23 cellular contexts compared by ENCODE assay signal in the genomic region with DNA sequence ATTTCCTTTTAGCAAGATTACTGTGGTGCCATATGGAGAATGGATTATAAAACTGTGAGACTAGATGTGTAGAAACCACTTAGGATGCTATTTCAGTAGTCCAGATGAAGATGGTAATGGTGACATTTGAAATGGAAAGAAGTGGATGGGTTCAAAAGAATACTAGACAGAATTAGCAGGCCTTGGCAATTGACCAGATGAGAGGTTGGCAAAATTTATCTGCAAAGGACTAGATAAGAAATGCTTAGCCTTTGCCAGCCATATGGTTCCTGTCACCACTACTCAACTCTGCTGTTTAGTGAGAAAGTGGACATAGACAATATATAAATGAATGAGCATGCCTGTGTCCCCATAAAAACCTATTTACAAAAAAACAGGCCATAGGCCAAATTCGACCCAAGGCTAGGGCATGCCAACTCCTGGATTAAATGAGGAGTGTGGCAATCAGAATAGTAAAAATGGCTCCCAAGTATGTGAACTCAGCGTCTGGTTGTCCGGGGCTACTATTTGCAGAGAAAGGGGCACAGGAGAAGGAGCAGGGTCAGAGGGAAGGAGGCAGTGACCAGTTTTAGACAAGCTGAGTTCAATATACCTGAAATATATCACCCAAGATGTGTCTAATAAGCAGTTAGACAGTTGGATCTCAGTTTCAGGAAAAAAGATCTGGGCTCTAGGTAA.
DNase-seq lines count a peak whose midpoint lies in the region; ATAC-seq and TF ChIP-seq lines count a peak whose summit lies in the region.
"Had no signal": no experiment of that assay in that cellular context is flagged by ENCODE, and none has a peak within 500 bp of the region (broad histone marks: within the 10 kb centered on the region; RNA-seq: fewer than 3 reads in every experiment).

No MANE protein-coding gene starts in this region.

- no peak overlapping the region for H3K4me3 ChIP-seq in LNCaP clone FGC (ENCODE audit: low read depth, low read length)
- H3K4me3 ChIP-seq in heart left ventricle = no peak overlapping the region
- H3K4me3 ChIP-seq in sigmoid colon = no peak overlapping the region
- no peak overlapping the region for H3K4me3 ChIP-seq in H7 (ENCODE audit: insufficient read depth, low read depth, low read length)
- H3K4me3 ChIP-seq: BLaER1, GM12878, K562, Peyer's patch had no signal

- TF ChIP-seq POLR2A in heart left ventricle (IDR thresholded peaks at IDR 0.05) (no peak), sigmoid colon (IDR thresholded peaks at IDR 0.05) (no peak)

- H3K9me3 ChIP-seq in heart left ventricle (no peaks in the 10 kb centered on the region), sigmoid colon (no peaks in the 10 kb centered on the region)
- H3K9me3 ChIP-seq: BLaER1, Peyer's patch had no signal

- H3K4me1 ChIP-seq in heart left ventricle (peaks cover 0 to 48% (median 19%) of the 10 kb centered on the region in 12 donors), sigmoid colon (peaks cover 0 to 62% (median 37%) of the 10 kb centered on the region in 4 donors), foreskin keratinocyte (no peaks in the 10 kb centered on the region)
- H3K4me1 ChIP-seq: BLaER1, Peyer's patch had no signal

- peak overlapping the region in 11 of 12 donors; percentile 1 to 80 (median 72) for H3K27ac ChIP-seq in heart left ventricle
- peak overlapping the region; percentile 58 to 78 (median 74) for H3K27ac ChIP-seq in sigmoid colon
- no peak overlapping the region for H3K27ac ChIP-seq in foreskin keratinocyte
- H3K27ac ChIP-seq: BLaER1, Peyer's patch had no signal

- ATAC-seq in heart left ventricle (peak; percentile 60 to 83 (median 68)), foreskin keratinocyte (no peak)
- ATAC-seq: GM12878, K562 had no signal

- intact Hi-C loops in heart left ventricle (cut with DNase I) (loop anchor here in 4 of 10 donors (5.0 to 10.0 kb wide), 3 partner anchors 79 to 99 kb away; partner anchors contain the start of gene ENOX1 (in 2 of the 4)), sigmoid colon (cut with DNase I) (loop anchor here (5.0 kb wide), 1 partner anchor 79 kb away; no protein-coding TSS in a partner anchor)

- no peaks in the 10 kb centered on the region for H3K36me3 ChIP-seq in heart left ventricle
- no peaks in the 10 kb centered on the region for H3K36me3 ChIP-seq in sigmoid colon
- no peaks in the 10 kb centered on the region for H3K36me3 ChIP-seq in H7 (replicated peaks; ENCODE audit: control insufficient read depth, insufficient read depth, low read length)
- H3K36me3 ChIP-seq: BLaER1, Peyer's patch had no signal

- DNase-seq in LNCaP clone FGC (ENCODE audit: low read depth) (peak; percentile 25), NCI-H82 treated with DMSO at 0.1 percent for 48 hours (lab: John Stamatoyannopoulos, UW; ENCODE audit: unreplicated experiment) (peak; percentile 47), heart left ventricle (peak in 4 of 5 donors; percentile 33 to 56 (median 40)), sigmoid colon (no peak), DMS 273 treated with DMSO at 0.1 percent for 48 hours (lab: John Stamatoyannopoulos, UW) (no peak), H7 (no peak), foreskin keratinocyte (no peak)
- DNase-seq: CD4-positive, alpha-beta T cell; COR-L47; DMS79 treated with DMSO at 0.1 percent for 48 hours; H9; HFFc6; NCI-H1092; NCI-H1436; NCI-H187 treated with DMSO at 0.1 percent for 48 hours; NCI-H2227 treated with DMSO at 0.1 percent for 48 hours; NCI-H510A; NCI-H774; Peyer's patch; SW 1271 had no signal

- H3K27me3 ChIP-seq in heart left ventricle (no peaks in the 10 kb centered on the region), sigmoid colon (no peaks in the 10 kb centered on the region), H7 (ENCODE audit: control insufficient read depth, insufficient read depth, low read length) (no peaks in the 10 kb centered on the region), foreskin keratinocyte (no peaks in the 10 kb centered on the region)
- H3K27me3 ChIP-seq: BLaER1, Peyer's patch had no signal

- TF ChIP-seq EP300 in sigmoid colon (IDR thresholded peaks at IDR 0.05) = no peak

- TF ChIP-seq CTCF in LNCaP clone FGC (IDR thresholded peaks at IDR 0.05; ENCODE audit: control insufficient read depth, extremely low read depth, insufficient read depth) (no peak), heart left ventricle (IDR thresholded peaks at IDR 0.05) (no peak), sigmoid colon (IDR thresholded peaks at IDR 0.05) (no peak), foreskin keratinocyte (conservative IDR thresholded peaks at IDR 0.05) (no peak)

- 42 to 57% (median 51%) methylated on average over 3 of the region's 3 CpGs for WGBS in heart left ventricle, 4 donors
- 82 to 87% methylated on average over 3 of the region's 3 CpGs for WGBS in sigmoid colon, 2 donors

Comparison
In these comparisons a context has a peak if more than half of its experiments do, and no peak if none do; other contexts are left out.
1. DNase-seq: peak in LNCaP clone FGC (single experiment), NCI-H82 treated with DMSO at 0.1 percent for 48 hours (single experiment) and heart left ventricle (4 of 5); none in sigmoid colon (single experiment), DMS 273 treated with DMSO at 0.1 percent for 48 hours (single experiment), H7 (single experiment) and foreskin keratinocyte (0 of 2).